28 cellular contexts compared by ENCODE assay signal in genomic region chr18:58344080-58344670, GRCh38.
DNase-seq lines count a peak whose midpoint lies in the region; ATAC-seq and TF ChIP-seq lines count a peak whose summit lies in the region.
"Had no signal": no experiment of that assay in that cellular context is flagged by ENCODE, and none has a peak within 500 bp of the region (broad histone marks: within the 10 kb centered on the region; RNA-seq: fewer than 3 reads in every experiment).

No MANE protein-coding gene starts in this region.

- intact Hi-C loops in Right ventricle myocardium inferior (cut with DNase I): no loop called here
- intact Hi-C loops in naive thymus-derived CD4-positive, alpha-beta T cell (cut with micrococcal nuclease): no loop called here

- CTCF ChIA-PET in naive thymus-derived CD4-positive, alpha-beta T cell (lab: Charles Lee): no interaction called here

- DNase-seq in Right ventricle myocardium inferior (ENCODE audit: missing footprints) (no peak), right atrium auricular region (ENCODE audit: low spot score) (no peak), endothelial cell (ENCODE audit: low spot score) (no peak), type B pancreatic cell (ENCODE audit: extremely low spot score, unreplicated experiment) (no peak), NCI-H2029 (lab: John Stamatoyannopoulos, UW) (no peak)
- DNase-seq in naive thymus-derived CD4-positive, alpha-beta T cell: no peak
- DNase-seq: activated CD4-positive, alpha-beta memory T cell treated with anti-CD3 and anti-CD28 coated beads, Interleukin-2, amount 10 ng/mL, durations not matched to agents 7 days and 5 days; activated CD8-positive, alpha-beta memory T cell treated with anti-CD3 and anti-CD28 coated beads, Interleukin-2, amount 50 U/mL, for 4 hours; activated naive CD4-positive, alpha-beta T cell treated with anti-CD3 and anti-CD28 coated beads for 36 hours; C1 segment of cervical spinal cord; COR-L47; DMS53; foreskin melanocyte; hippocampal formation; immature natural killer cell; MM.1S; NCI-H2029 treated with DMSO at 0.1 percent for 48 hours; SHP77 treated with DMSO at 0.1 percent for 48 hours; stimulated activated naive B cell treated with anti-CD40 and anti-IgM and Interleukin-4, amounts not matched to agents 10 μg/mL and 1 μg/mL and 100 μg/mL, for 72 hours; substantia nigra; upper lobe of right lung had no signal

- H3K27ac Mint-ChIP-seq in endothelial cell (ENCODE audit: unreplicated experiment) (peak overlapping the region; percentile 89), nephron (peak overlapping the region; percentile 86 to 96 (median 93)), type B pancreatic cell (peak overlapping the region; percentile 89)
- no peak overlapping the region for H3K27ac Mint-ChIP-seq in naive thymus-derived CD4-positive, alpha-beta T cell
- H3K27ac Mint-ChIP-seq: activated CD4-positive, alpha-beta memory T cell treated with anti-CD3 and anti-CD28 coated beads, Interleukin-2, amount 10 ng/mL, durations not matched to agents 7 days and 5 days; activated naive CD4-positive, alpha-beta T cell treated with anti-CD3 and anti-CD28 coated beads for 36 hours; immature natural killer cell; memory B cell; stimulated activated naive B cell treated with anti-CD40 and anti-IgM and Interleukin-4, amounts not matched to agents 10 μg/mL and 1 μg/mL and 100 μg/mL, for 72 hours had no signal

- H3K4me1 Mint-ChIP-seq in endothelial cell (ENCODE audit: unreplicated experiment) (peaks cover 51% of the 10 kb centered on the region), nephron (peaks cover 63% of the 10 kb centered on the region), type B pancreatic cell (ENCODE audit: unreplicated experiment) (peaks cover 40% of the 10 kb centered on the region)
- H3K4me1 Mint-ChIP-seq in naive thymus-derived CD4-positive, alpha-beta T cell: peaks cover 0 to 6% (median 0%) of the 10 kb centered on the region in 7 donors
- H3K4me1 Mint-ChIP-seq: activated CD4-positive, alpha-beta memory T cell treated with anti-CD3 and anti-CD28 coated beads, Interleukin-2, amount 10 ng/mL, durations not matched to agents 7 days and 5 days; immature natural killer cell; memory B cell; stimulated activated naive B cell treated with anti-CD40 and anti-IgM and Interleukin-4, amounts not matched to agents 10 μg/mL and 1 μg/mL and 100 μg/mL, for 72 hours had no signal

- H3K4me1 ChIP-seq in right atrium auricular region: peaks cover 0 to 2% of the 10 kb centered on the region in 2 donors
- H3K4me1 ChIP-seq in naive thymus-derived CD4-positive, alpha-beta T cell (ENCODE audit: control insufficient read depth in 2 of 2, insufficient read depth in 2 of 2, low read length in 2 of 2): no peaks in the 10 kb centered on the region

- H3K4me3 Mint-ChIP-seq in endothelial cell (ENCODE audit: unreplicated experiment): no peak overlapping the region
- no peak overlapping the region for H3K4me3 Mint-ChIP-seq in nephron
- no peak overlapping the region for H3K4me3 Mint-ChIP-seq in type B pancreatic cell
- no peak overlapping the region for H3K4me3 Mint-ChIP-seq in naive thymus-derived CD4-positive, alpha-beta T cell
- H3K4me3 Mint-ChIP-seq: activated CD4-positive, alpha-beta memory T cell treated with anti-CD3 and anti-CD28 coated beads, Interleukin-2, amount 10 ng/mL, durations not matched to agents 7 days and 5 days; activated naive CD4-positive, alpha-beta T cell treated with anti-CD3 and anti-CD28 coated beads for 36 hours; immature natural killer cell; memory B cell; stimulated activated naive B cell treated with anti-CD40 and anti-IgM and Interleukin-4, amounts not matched to agents 10 μg/mL and 1 μg/mL and 100 μg/mL, for 72 hours had no signal

- peak; percentile 57 for ATAC-seq in Right ventricle myocardium inferior
- ATAC-seq in naive thymus-derived CD4-positive, alpha-beta T cell: no peak
- no peak for ATAC-seq in GM18873 (IDR thresholded peaks at IDR 0.05; ENCODE audit: low FRiP score, unreplicated experiment)
- ATAC-seq: Panc1; stimulated activated naive B cell treated with anti-CD40 and anti-IgM and Interleukin-4, amounts not matched to agents 10 μg/mL and 1 μg/mL and 100 μg/mL, for 72 hours; upper lobe of right lung had no signal

- TF ChIP-seq CTCF in right atrium auricular region (IDR thresholded peaks at IDR 0.05) (no peak), endothelial cell (IDR thresholded peaks at IDR 0.05; ENCODE audit: unreplicated experiment) (no peak), nephron (IDR thresholded peaks at IDR 0.05; ENCODE audit: unreplicated experiment in 3 of 3) (no peak), type B pancreatic cell (conservative IDR thresholded peaks at IDR 0.05) (no peak)

- H3K27me3 ChIP-seq in right atrium auricular region: no peaks in the 10 kb centered on the region
- H3K27me3 ChIP-seq in naive thymus-derived CD4-positive, alpha-beta T cell (ENCODE audit: control insufficient read depth in 2 of 2, insufficient read depth in 2 of 2, low read length in 2 of 2): no peaks in the 10 kb centered on the region
- H3K27me3 ChIP-seq: upper lobe of right lung had no signal

- H3K4me3 ChIP-seq in right atrium auricular region: no peak overlapping the region
- no peak overlapping the region for H3K4me3 ChIP-seq in naive thymus-derived CD4-positive, alpha-beta T cell (ENCODE audit: low read length)
- H3K4me3 ChIP-seq: prostate gland, skin epidermis, upper lobe of right lung had no signal

- POLR2A ChIA-PET in naive thymus-derived CD4-positive, alpha-beta T cell (lab: Charles Lee): no interaction called here

- H3K27me3 Mint-ChIP-seq in endothelial cell (ENCODE audit: unreplicated experiment) (peaks cover under 1% of the 10 kb centered on the region), nephron (ENCODE audit: low read depth) (no peaks in the 10 kb centered on the region), type B pancreatic cell (no peaks in the 10 kb centered on the region)
- H3K27me3 Mint-ChIP-seq in naive thymus-derived CD4-positive, alpha-beta T cell: peaks cover 0 to 2% (median 0%) of the 10 kb centered on the region in 5 donors
- H3K27me3 Mint-ChIP-seq: memory B cell; stimulated activated naive B cell treated with anti-CD40 and anti-IgM and Interleukin-4, amounts not matched to agents 10 μg/mL and 1 μg/mL and 100 μg/mL, for 72 hours had no signal

- H3K36me3 Mint-ChIP-seq in endothelial cell (ENCODE audit: low read depth, unreplicated experiment): peaks cover 8% of the 10 kb centered on the region
- peaks cover 42% of the 10 kb centered on the region for H3K36me3 Mint-ChIP-seq in nephron (ENCODE audit: low read depth)
- H3K36me3 Mint-ChIP-seq in type B pancreatic cell: peaks cover 25% of the 10 kb centered on the region
- H3K36me3 Mint-ChIP-seq in naive thymus-derived CD4-positive, alpha-beta T cell: peaks cover 0 to 5% (median 0%) of the 10 kb centered on the region in 5 donors

- H3K27ac ChIP-seq in right atrium auricular region: peak overlapping the region in 1 of 2 donors; percentile 29
- no peak overlapping the region for H3K27ac ChIP-seq in naive thymus-derived CD4-positive, alpha-beta T cell (ENCODE audit: low read depth, low read length)
- H3K27ac ChIP-seq: 22Rv1, prostate gland, skin epidermis, upper lobe of right lung had no signal

- no peaks in the 10 kb centered on the region for H3K36me3 ChIP-seq in right atrium auricular region
- no peaks in the 10 kb centered on the region for H3K36me3 ChIP-seq in naive thymus-derived CD4-positive, alpha-beta T cell (ENCODE audit: control insufficient read depth in 2 of 3, insufficient read depth in 3 of 3, low read length in 3 of 3)

- H3K9me3 Mint-ChIP-seq in endothelial cell (ENCODE audit: unreplicated experiment) (no peaks in the 10 kb centered on the region), nephron (no peaks in the 10 kb centered on the region), type B pancreatic cell (no peaks in the 10 kb centered on the region)
- no peaks in the 10 kb centered on the region for H3K9me3 Mint-ChIP-seq in naive thymus-derived CD4-positive, alpha-beta T cell
- H3K9me3 Mint-ChIP-seq: activated CD4-positive, alpha-beta memory T cell treated with anti-CD3 and anti-CD28 coated beads, Interleukin-2, amount 10 ng/mL, durations not matched to agents 7 days and 5 days; activated naive CD4-positive, alpha-beta T cell treated with anti-CD3 and anti-CD28 coated beads for 36 hours; immature natural killer cell; memory B cell; stimulated activated naive B cell treated with anti-CD40 and anti-IgM and Interleukin-4, amounts not matched to agents 10 μg/mL and 1 μg/mL and 100 μg/mL, for 72 hours had no signal

- H3K9me3 ChIP-seq in right atrium auricular region: no peaks in the 10 kb centered on the region
- no peaks in the 10 kb centered on the region for H3K9me3 ChIP-seq in naive thymus-derived CD4-positive, alpha-beta T cell (ENCODE audit: control insufficient read depth in 2 of 3, low read length in 3 of 3)
- H3K9me3 ChIP-seq: prostate gland, upper lobe of right lung had no signal

Comparison
In these comparisons a context has a peak if more than half of its experiments do, and no peak if none do; other contexts are left out.
1. H3K27ac Mint-ChIP-seq: peak in endothelial cell (single experiment), nephron (3 of 3) and type B pancreatic cell (single experiment); none in naive thymus-derived CD4-positive, alpha-beta T cell (0 of 9).